8 cellular contexts compared by ENCODE assay signal in the genomic region with DNA sequence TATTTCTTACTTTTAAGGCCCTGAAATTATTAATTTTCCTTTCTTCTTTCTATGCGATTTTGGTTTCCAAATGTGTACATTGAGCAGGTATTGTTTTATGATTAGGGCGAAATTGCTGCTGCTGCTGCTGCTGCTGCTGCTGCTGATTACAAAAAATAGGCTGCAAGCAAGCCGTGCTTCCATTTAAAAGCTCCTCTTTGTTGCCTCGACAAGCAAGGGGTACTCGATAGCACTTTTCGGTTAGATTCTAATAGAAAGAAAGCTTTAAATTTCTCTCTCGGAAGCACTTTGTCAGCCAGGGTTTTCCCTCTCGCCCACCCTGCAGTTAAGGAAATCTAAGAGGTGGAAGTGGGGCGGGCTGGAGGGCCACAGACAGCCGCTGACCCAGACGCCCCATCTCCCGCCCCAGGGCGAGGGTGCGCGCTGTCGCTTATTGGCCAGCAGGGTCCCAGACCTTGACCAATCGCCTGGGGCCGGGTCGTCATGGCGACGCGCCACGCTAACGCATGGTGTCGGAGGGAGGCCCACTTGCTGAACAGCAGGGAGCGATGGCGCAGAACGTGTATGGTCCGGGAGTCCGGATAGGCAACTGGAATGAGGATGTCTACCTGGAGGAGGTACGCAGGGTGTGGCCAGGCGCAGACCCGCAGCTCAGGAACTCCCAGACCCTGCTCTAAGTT. TPM values are rescaled to one million over a fixed set of nuclear protein-coding genes. Genes with fewer than 3 reads are reported as not detected.
A peak's percentile ranks its signal among the peaks of the same experiment; 100 is the strongest.
DNase-seq lines count a peak whose midpoint lies in the region; ATAC-seq and TF ChIP-seq lines count a peak whose summit lies in the region.

A gene with protein sequence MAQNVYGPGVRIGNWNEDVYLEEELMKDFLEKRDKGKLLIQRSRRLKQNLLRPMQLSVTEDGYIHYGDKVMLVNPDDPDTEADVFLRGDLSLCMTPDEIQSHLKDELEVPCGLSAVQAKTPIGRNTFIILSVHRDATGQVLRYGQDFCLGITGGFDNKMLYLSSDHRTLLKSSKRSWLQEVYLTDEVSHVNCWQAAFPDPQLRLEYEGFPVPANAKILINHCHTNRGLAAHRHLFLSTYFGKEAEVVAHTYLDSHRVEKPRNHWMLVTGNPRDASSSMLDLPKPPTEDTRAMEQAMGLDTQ (plus strand): TSS at position 489 of the 680 bp plus-strand sequence. CDS start 60 bp downstream, at position 549.

- TF ChIP-seq EP300 in SK-N-SH (IDR thresholded peaks at IDR 0.05; ENCODE audit: borderline replicate concordance in 1 of 2, low read depth in 1 of 2, low read length in 1 of 2) = peak in 1 of 2 experiments; percentile 23; a peak in 1 of 4 replicates

- peak within 1 kb of the TSS; percentile 69 for H3K4me2 ChIP-seq in SK-N-SH

- H3K79me2 ChIP-seq in SK-N-SH (ENCODE audit: insufficient read depth) = no peaks in the 10 kb centered on the region

- DNase-seq in AG08395 (ENCODE audit: low spot score) (peak; percentile 93), HPDE6-E6E7 (ENCODE audit: extremely low spot score) (peak; percentile 29), SK-N-SH (peak; percentile 93), ecto neural progenitor cell (ENCODE audit: low spot score) (peak; percentile 97), right lobe of liver (peak; percentile 52 to 75 (median 60)), KBM-7 (no peak)
- DNase-seq in stimulated activated CD4-positive, alpha-beta T cell treated with anti-CD3 and anti-CD28 coated beads, Interleukin-2, amount 100 ng/mL, for 48 hours = peak; percentile 26 to 46

- no peaks in the 10 kb centered on the region for H3K36me3 ChIP-seq in SK-N-SH (replicated peaks in 1 of 2; ENCODE audit: control insufficient read depth in 1 of 2, insufficient read depth in 2 of 2, low read length in 1 of 2)
- H3K36me3 ChIP-seq in right lobe of liver = no peaks in the 10 kb centered on the region

- 14% methylated on average over 16 of the region's 33 CpGs for WGBS in SK-N-SH (ENCODE audit: low lambda C conversion rate)
- 4% methylated on average over 8 of the region's 33 CpGs for WGBS in right lobe of liver (ENCODE audit: insufficient coverage, low coverage, low lambda C conversion rate, missing lambda C conversion rate)

- H3K9ac ChIP-seq in SK-N-SH = no peak within 1 kb of the TSS

- TF ChIP-seq RAD21 in SK-N-SH (IDR thresholded peaks at IDR 0.05; ENCODE audit: low read length) = no peak

- no peak for TF ChIP-seq POLR2A in right lobe of liver (IDR thresholded peaks at IDR 0.05)

- H3K27ac ChIP-seq in SK-N-SH (ENCODE audit: low read depth in 2 of 2, low read length in 1 of 2) = peak within 1 kb of the TSS in 1 of 2 experiments; percentile 75; a peak in 2 of 4 replicates
- H3K27ac ChIP-seq in right lobe of liver = no peak within 1 kb of the TSS

- no peaks in the 10 kb centered on the region for H3K9me3 ChIP-seq in SK-N-SH
- H3K9me3 ChIP-seq in right lobe of liver = no peaks in the 10 kb centered on the region

- intact Hi-C loops in right lobe of liver (cut with DNase I) = no loop called here

- peak within 1 kb of the TSS; percentile 88 for H2AFZ ChIP-seq in SK-N-SH (ENCODE audit: low read depth)

- H3K4me1 ChIP-seq in SK-N-SH (ENCODE audit: control insufficient read depth in 1 of 2, insufficient read depth in 2 of 2, low read depth in 1 of 2, low read length in 1 of 2) = peaks cover 0 to 5% of the 10 kb centered on the region in 2 experiments; a peak in 1 of 4 replicates
- H3K4me1 ChIP-seq in right lobe of liver = peaks cover 0 to 9% (median 0%) of the 10 kb centered on the region in 4 donors

- H3K27me3 ChIP-seq in SK-N-SH (ENCODE audit: insufficient read depth) (no peaks in the 10 kb centered on the region; the same call in 1 of the 2 replicates), right lobe of liver (no peaks in the 10 kb centered on the region)

- in situ Hi-C loops in KBM-7 (cut with MboI; ENCODE audit: low pct_unique_long_range_greater_than_20kb, low sequenced_read_pairs) = no loop called here

- CTCF ChIA-PET in SK-N-SH (lab: Yijun Ruan, JAX) = interaction anchor here (0.7 to 2.3 kb wide), 4 partner anchors 22 to 132 kb away, joined by 3 to 8 read pairs (median 6); no protein-coding TSS in a partner anchor

- no peaks in the 10 kb centered on the region for H4K20me1 ChIP-seq in SK-N-SH (ENCODE audit: insufficient read depth)

- ATAC-seq in right lobe of liver (peak; percentile 74 to 85 (median 79)), HG03432 (IDR thresholded peaks at IDR 0.05; ENCODE audit: unreplicated experiment) (no peak)

- no peaks in the 10 kb centered on the region for H3F3A ChIP-seq in SK-N-SH (replicated peaks; ENCODE audit: insufficient read depth)

- POLR2A ChIA-PET in SK-N-SH (lab: Yijun Ruan, JAX) = interaction anchor here (1.1 kb wide), 1 partner anchor 26 kb away, joined by 3 read pairs; no protein-coding TSS in a partner anchor

- H3K4me3 ChIP-seq in SK-N-SH (ENCODE audit: low read depth in 2 of 2, low read length in 1 of 2) = peak within 1 kb of the TSS; percentile 46 to 62
- peak within 1 kb of the TSS; percentile 5 to 38 (median 26) for H3K4me3 ChIP-seq in right lobe of liver

- H3K9me2 ChIP-seq in SK-N-SH = no peaks in the 10 kb centered on the region

- TF ChIP-seq CTCF in SK-N-SH (IDR thresholded peaks at IDR 0.05) (no peak), right lobe of liver (IDR thresholded peaks at IDR 0.05) (no peak)

TF ChIP-seq in SK-N-SH, 30 proteins besides CTCF, POLR2A, EP300 and RAD21:
- TF ChIP-seq, protein P1, sequence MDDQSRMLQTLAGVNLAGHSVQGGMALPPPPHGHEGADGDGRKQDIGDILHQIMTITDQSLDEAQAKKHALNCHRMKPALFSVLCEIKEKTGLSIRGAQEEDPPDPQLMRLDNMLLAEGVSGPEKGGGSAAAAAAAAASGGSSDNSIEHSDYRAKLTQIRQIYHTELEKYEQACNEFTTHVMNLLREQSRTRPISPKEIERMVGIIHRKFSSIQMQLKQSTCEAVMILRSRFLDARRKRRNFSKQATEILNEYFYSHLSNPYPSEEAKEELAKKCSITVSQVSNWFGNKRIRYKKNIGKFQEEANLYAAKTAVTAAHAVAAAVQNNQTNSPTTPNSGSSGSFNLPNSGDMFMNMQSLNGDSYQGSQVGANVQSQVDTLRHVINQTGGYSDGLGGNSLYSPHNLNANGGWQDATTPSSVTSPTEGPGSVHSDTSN (IDR thresholded peaks at IDR 0.05) = no peak
- TF ChIP-seq POLR2AphosphoS5 (IDR thresholded peaks at IDR 0.05; ENCODE audit: low read depth, low read length) = no peak
- TF ChIP-seq FOSL2 (IDR thresholded peaks at IDR 0.05; ENCODE audit: borderline replicate concordance, low read depth) = no peak
- peak; percentile 39 for TF ChIP-seq CHD2 (IDR thresholded peaks at IDR 0.05; ENCODE audit: low read length, partially characterized antibody)
- TF ChIP-seq FOXM1 (IDR thresholded peaks at IDR 0.05; ENCODE audit: low read depth) = no peak
- TF ChIP-seq RFX5 (IDR thresholded peaks at IDR 0.05; ENCODE audit: low read length) = no peak
- peak; percentile 89 for TF ChIP-seq MXI1 (IDR thresholded peaks at IDR 0.05; ENCODE audit: low read depth, low read length)
- no peak for TF ChIP-seq GATA2 (CRISPR knock-in tag; IDR thresholded peaks at IDR 0.05)
- no peak for TF ChIP-seq REST (IDR thresholded peaks at IDR 0.05; ENCODE audit: low read depth, low read length)
- no peak for TF ChIP-seq TEAD4 (IDR thresholded peaks at IDR 0.05; ENCODE audit: borderline replicate concordance, insufficient read depth)
- TF ChIP-seq YY1 (IDR thresholded peaks at IDR 0.05; ENCODE audit: low read depth) = no peak

RNA-seq across cellular contexts. Expression of the gene that starts here (rescaled TPM):
- polyA plus RNA-seq in SK-N-SH (2012; rRNA removed) = 0.03 TPM in 1 of 2 replicates, not detected in the other
- not detected in 2 replicates for polyA plus RNA-seq in SK-N-SH (2012; cell fraction: cytosol; rRNA removed)
- 0.12 TPM in 1 of 2 replicates, not detected in the other for polyA plus RNA-seq in SK-N-SH (2012; cell fraction: nucleus; rRNA removed)
- total RNA-seq in right lobe of liver = under 1 TPM in 2 of 6 experiments, not detected in 4; 0.25 to 0.42 TPM

Comparison
In these comparisons a context has a peak if more than half of its experiments do, and no peak if none do; other contexts are left out.
1. Peak in DNase-seq, H3K4me3 ChIP-seq and H3K4me2 ChIP-seq in SK-N-SH; RNA of the gene not detected or under 1 TPM.
2. Peak in DNase-seq, ATAC-seq and H3K4me3 ChIP-seq in right lobe of liver; RNA of the gene not detected or under 1 TPM.